ENCODE assay signal across 18 cellular contexts in the genomic region with DNA sequence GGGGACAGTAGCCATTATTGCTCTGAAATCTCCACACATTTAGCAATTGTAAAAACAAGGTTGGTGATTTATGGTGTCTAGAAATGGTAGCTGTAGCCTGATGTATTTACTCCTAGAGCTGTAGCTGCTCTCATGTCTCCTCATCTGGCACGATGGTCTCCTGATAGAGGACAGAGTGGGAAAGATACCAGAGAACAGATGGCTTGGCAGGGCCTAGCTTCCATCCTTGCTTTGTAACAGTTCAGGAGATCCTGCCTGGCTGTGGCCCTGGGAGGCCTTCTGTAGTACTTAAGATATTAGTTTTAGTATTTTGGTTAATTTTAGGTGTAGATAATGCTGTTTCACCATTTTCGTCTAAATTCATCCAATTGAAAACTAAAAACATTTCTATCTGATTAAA. TPM values are rescaled to one million over a fixed set of nuclear protein-coding genes. Genes with fewer than 3 reads are reported as not detected.
A peak's percentile ranks its signal among the peaks of the same experiment; 100 is the strongest.
DNase-seq lines count a peak whose midpoint lies in the region; ATAC-seq, FAIRE-seq and TF ChIP-seq lines count a peak whose summit lies in the region.
"Had no signal": no experiment of that assay in that cellular context is flagged by ENCODE, and none has a peak within 500 bp of the region (broad histone marks: within the 10 kb centered on the region; RNA-seq: fewer than 3 reads in every experiment).

No MANE protein-coding gene starts in this region.

- H3K27ac ChIP-seq in gastroesophageal sphincter (no peak overlapping the region), HepG2 (ENCODE audit: extremely low read length, insufficient read depth, low read length) (no peak overlapping the region)

- H3K79me2 ChIP-seq in HepG2 (ENCODE audit: insufficient read depth, low read length): peaks cover 39% of the 10 kb centered on the region

- no peak overlapping the region for H3K9ac ChIP-seq in HepG2 (ENCODE audit: insufficient read depth, low read depth, low read length)

- H3K27me3 ChIP-seq in gastroesophageal sphincter: no peaks in the 10 kb centered on the region
- no peaks in the 10 kb centered on the region for H3K27me3 ChIP-seq in HepG2 (ENCODE audit: control insufficient read depth in 1 of 2, insufficient read depth in 2 of 2, low read length in 2 of 2)

- H3K9me3 Mint-ChIP-seq in stimulated activated naive CD8-positive, alpha-beta T cell treated with anti-CD3 and anti-CD28 coated beads, Interleukin-15, amount 100 ng/mL, for 72 hours: no peaks in the 10 kb centered on the region
- H3K9me3 Mint-ChIP-seq: H9 had no signal

- H3K4me3 Mint-ChIP-seq in stimulated activated naive CD8-positive, alpha-beta T cell treated with anti-CD3 and anti-CD28 coated beads, Interleukin-15, amount 100 ng/mL, for 72 hours: no peak overlapping the region
- H3K4me3 Mint-ChIP-seq: H9 had no signal

- DNase-seq in stimulated activated naive CD8-positive, alpha-beta T cell treated with anti-CD3 and anti-CD28 coated beads, Interleukin-15, amount 100 ng/mL, for 72 hours: no peak
- no peak for DNase-seq in stimulated activated naive CD8-positive, alpha-beta T cell treated with anti-CD3 and anti-CD28 coated beads, Interleukin-15, Interleukin-2, amounts not matched to agents 100 U/mL and 50 U/mL, for 24 hours
- DNase-seq in NCI-H446 treated with DMSO at 0.1 percent for 48 hours (lab: John Stamatoyannopoulos, UW) (peak; percentile 69), cerebellum (ENCODE audit: low spot score) (peak; percentile 80), T1000 (lab: John Stamatoyannopoulos, UW) (no peak), HepG2 (ENCODE audit: low spot score) (no peak)
- DNase-seq: DMS79, H9, Karpas-422, MM.1S, NCI-H1105, NCI-H2029, NCI-H524 treated with DMSO at 0.1 percent for 48 hours, SIG-M5 had no signal

- WGBS in gastroesophageal sphincter (ENCODE audit: low coverage in 1 of 2), 2 donors: 81 to 91% methylated on average over 2 of the region's 2 CpGs
- 88% methylated on average over 2 of the region's 2 CpGs for WGBS in HepG2 (ENCODE audit: low lambda C conversion rate)

- CTCF ChIA-PET in HepG2 (lab: Yijun Ruan, JAX; ENCODE audit: low intra/inter-chr PET ratio, low total read pairs): no interaction called here

- no peak overlapping the region for H3K4me2 ChIP-seq in HepG2 (ENCODE audit: low read depth, low read length)

- TF ChIP-seq CTCF in gastroesophageal sphincter (IDR thresholded peaks at IDR 0.05) (no peak), HepG2 (CRISPR knock-in tag; IDR thresholded peaks at IDR 0.05) (no peak)

- H3K9me3 ChIP-seq in gastroesophageal sphincter (no peaks in the 10 kb centered on the region), HepG2 (ENCODE audit: low read length) (no peaks in the 10 kb centered on the region)

- peak overlapping the region; percentile 10 for H3K27ac Mint-ChIP-seq in stimulated activated naive CD8-positive, alpha-beta T cell treated with anti-CD3 and anti-CD28 coated beads, Interleukin-15, amount 100 ng/mL, for 72 hours

- TF ChIP-seq RAD21 in HepG2 (CRISPR knock-in tag; IDR thresholded peaks at IDR 0.05): no peak

- no peak overlapping the region for H2AFZ ChIP-seq in HepG2 (ENCODE audit: low read length)

- no peak for ATAC-seq in stimulated activated naive CD8-positive, alpha-beta T cell treated with anti-CD3 and anti-CD28 coated beads, Interleukin-15, amount 100 ng/mL, for 72 hours
- ATAC-seq in stimulated activated naive CD8-positive, alpha-beta T cell treated with anti-CD3 and anti-CD28 coated beads, Interleukin-15, Interleukin-2, amounts not matched to agents 100 U/mL and 50 U/mL, for 24 hours: no peak
- ATAC-seq in gastroesophageal sphincter: no peak
- ATAC-seq in HepG2: no peak

- in situ Hi-C loops in HepG2 (cut with HindIII; ENCODE audit: extremely low pct_ligation_motif_present, low pct_unique_long_range_greater_than_20kb): no loop called here

- intact Hi-C loops in HepG2 (cut with micrococcal nuclease; ENCODE audit: unreplicated experiment): loop anchor here (10.0 kb wide), 1 partner anchor 97 kb away; the partner anchor contains the start of gene DGKD

- H3K36me3 ChIP-seq in gastroesophageal sphincter (peaks cover 0 to 94% of the 10 kb centered on the region in 2 donors), HepG2 (replicated peaks in 1 of 2; ENCODE audit: control insufficient read depth in 1 of 2, insufficient read depth in 2 of 2, low read length in 2 of 2) (peaks cover 42 to 73% of the 10 kb centered on the region in 2 experiments)

- no peak for FAIRE-seq in HepG2 (lab: Jason Lieb, UNC)
- FAIRE-seq: G401.6, GM12891 had no signal

- peaks cover 70% of the 10 kb centered on the region for H3K4me1 Mint-ChIP-seq in stimulated activated naive CD8-positive, alpha-beta T cell treated with anti-CD3 and anti-CD28 coated beads, Interleukin-15, amount 100 ng/mL, for 72 hours

- TF ChIP-seq POLR2A in gastroesophageal sphincter (IDR thresholded peaks at IDR 0.05) (no peak), HepG2 (IDR thresholded peaks at IDR 0.05; ENCODE audit: insufficient read depth in 1 of 2, low read depth in 2 of 2, low read length in 2 of 2) (no peak)

- no TSS peak for BruUV-seq in HepG2 (replicated peaks; lab: Mats Ljungman, UMichigan)

- H3K4me1 ChIP-seq in gastroesophageal sphincter: peaks cover 0 to 28% (median 11%) of the 10 kb centered on the region in 3 donors
- H3K4me1 ChIP-seq in HepG2 (ENCODE audit: insufficient read depth, low read length): peaks cover 25% of the 10 kb centered on the region

- TF ChIP-seq EP300 in gastroesophageal sphincter (IDR thresholded peaks at IDR 0.05) (no peak), HepG2 (IDR thresholded peaks at IDR 0.05; ENCODE audit: low read depth in 2 of 2, low read length in 2 of 2) (no peak), HepG2 (CRISPR knock-in tag; IDR thresholded peaks at IDR 0.05; ENCODE audit: borderline replicate concordance) (no peak)

- H3K4me3 ChIP-seq in gastroesophageal sphincter: no peak overlapping the region
- H3K4me3 ChIP-seq in HepG2 (replicated peaks in 1 of 3; ENCODE audit: insufficient read depth in 1 of 3, low read depth in 2 of 3, low read length in 3 of 3): no peak overlapping the region

- POLR2A ChIA-PET in HepG2 (lab: Yijun Ruan, JAX): no interaction called here

- no peaks in the 10 kb centered on the region for H3K27me3 Mint-ChIP-seq in stimulated activated naive CD8-positive, alpha-beta T cell treated with anti-CD3 and anti-CD28 coated beads, Interleukin-15, amount 100 ng/mL, for 72 hours

- no peaks in the 10 kb centered on the region for H4K20me1 ChIP-seq in HepG2 (ENCODE audit: insufficient read depth, low read length)

TF ChIP-seq in HepG2, 621 proteins besides CTCF, POLR2A, EP300 and RAD21 (continues in another document):
- no peak for TF ChIP-seq MEIS2 (CRISPR knock-in tag; IDR thresholded peaks at IDR 0.05)
- TF ChIP-seq HCFC1 (IDR thresholded peaks at IDR 0.05; ENCODE audit: low read depth, low read length): no peak

RNA-seq across cellular contexts. Expression of gene ATG16L1, which starts 6.7 kb away (rescaled TPM):
- total RNA-seq in cerebellum (36.7 TPM), gastroesophageal sphincter (10 to 100 TPM; 24.0 to 46.1 (median 33.8) TPM), HepG2 (2016; rRNA removed; fragmentation: Illumina TruSeq; extraction: Trizol) (51.7 and 61.2 TPM in 2 replicates)
- 8.5 and 9.2 TPM in 2 replicates for total RNA-seq in HepG2 (2016; cell fraction: cytosol; rRNA removed; fragmentation: Illumina TruSeq; extraction: Trizol; ENCODE audit: low read depth)
- total RNA-seq in HepG2 (2016; cell fraction: insoluble cytoplasmic fraction; rRNA removed; fragmentation: Illumina TruSeq; extraction: Trizol): 51.7 and 55.0 TPM in 2 replicates
- total RNA-seq in HepG2 (2016; cell fraction: membrane; rRNA removed; fragmentation: Illumina TruSeq; extraction: Trizol): 17.6 and 18.8 TPM in 2 replicates
- total RNA-seq in HepG2 (2016; cell fraction: nucleus; rRNA removed; fragmentation: Illumina TruSeq; extraction: Trizol): 66.8 and 76.3 TPM in 2 replicates
- 26.0 and 32.4 TPM in 2 replicates for polyA plus RNA-seq in HepG2 (2011; rRNA removed)
- polyA plus RNA-seq in HepG2 (2011; cell fraction: cytosol; rRNA removed): 18.2 and 21.7 TPM in 2 replicates
- 77.7 and 79.9 TPM in 2 replicates for polyA plus RNA-seq in HepG2 (2011; cell fraction: nucleus; rRNA removed)
- polyA plus RNA-seq in HepG2 (2012): 18.0 and 21.3 TPM in 2 replicates
- 2.4 TPM in 2 replicates for polyA plus RNA-seq in HepG2 (2016; cell fraction: cytosol; fragmentation: Illumina TruSeq; extraction: Trizol; ENCODE audit: low read depth)
- polyA plus RNA-seq in HepG2 (2016; cell fraction: insoluble cytoplasmic fraction; fragmentation: Illumina TruSeq; extraction: Trizol; ENCODE audit: low read depth): 28.5 and 28.9 TPM in 2 replicates
- polyA plus RNA-seq in HepG2 (2016; cell fraction: membrane; fragmentation: Illumina TruSeq; extraction: Trizol; ENCODE audit: low read depth): 6.8 and 6.9 TPM in 2 replicates
- polyA plus RNA-seq in HepG2 (2016; cell fraction: nucleus; fragmentation: Illumina TruSeq; extraction: Trizol; ENCODE audit: insufficient read depth, low read depth): 55.6 and 67.9 TPM in 2 replicates
- polyA minus RNA-seq in HepG2 (2011; rRNA and poly(A)+ RNA removed; ENCODE audit: low replicate concordance): 21.6 and 31.5 TPM in 2 replicates
- 13.2 and 14.0 TPM in 2 replicates for polyA minus RNA-seq in HepG2 (2011; cell fraction: cytosol; rRNA and poly(A)+ RNA removed)
- 74.3 and 85.7 TPM in 2 replicates for polyA minus RNA-seq in HepG2 (2011; cell fraction: nucleus; rRNA and poly(A)+ RNA removed)

RNA-seq across cellular contexts. Expression of gene SAG, which starts 49.4 kb away (rescaled TPM):
- total RNA-seq in cerebellum: not detected
- total RNA-seq in gastroesophageal sphincter: 1 to 10 TPM in 1 of 4 donors, not detected in 3; 1.5 TPM
- total RNA-seq in HepG2 (2016; rRNA removed; fragmentation: Illumina TruSeq; extraction: Trizol): not detected in 2 replicates
- total RNA-seq in HepG2 (2016; cell fraction: cytosol; rRNA removed; fragmentation: Illumina TruSeq; extraction: Trizol; ENCODE audit: low read depth): not detected in 2 replicates
- not detected in 2 replicates for total RNA-seq in HepG2 (2016; cell fraction: insoluble cytoplasmic fraction; rRNA removed; fragmentation: Illumina TruSeq; extraction: Trizol)
- not detected in 2 replicates for total RNA-seq in HepG2 (2016; cell fraction: membrane; rRNA removed; fragmentation: Illumina TruSeq; extraction: Trizol)
- total RNA-seq in HepG2 (2016; cell fraction: nucleus; rRNA removed; fragmentation: Illumina TruSeq; extraction: Trizol): not detected in 2 replicates
- not detected in 2 replicates for polyA plus RNA-seq in HepG2 (2011; rRNA removed)
- polyA plus RNA-seq in HepG2 (2011; cell fraction: cytosol; rRNA removed): not detected in 2 replicates
- 0.31 TPM in 1 of 2 replicates, not detected in the other for polyA plus RNA-seq in HepG2 (2011; cell fraction: nucleus; rRNA removed)
- not detected in 2 replicates for polyA plus RNA-seq in HepG2 (2012)
- not detected in 2 replicates for polyA plus RNA-seq in HepG2 (2016; cell fraction: cytosol; fragmentation: Illumina TruSeq; extraction: Trizol; ENCODE audit: low read depth)
- polyA plus RNA-seq in HepG2 (2016; cell fraction: insoluble cytoplasmic fraction; fragmentation: Illumina TruSeq; extraction: Trizol; ENCODE audit: low read depth): not detected in 2 replicates
- not detected in 2 replicates for polyA plus RNA-seq in HepG2 (2016; cell fraction: membrane; fragmentation: Illumina TruSeq; extraction: Trizol; ENCODE audit: low read depth)
- not detected in 2 replicates for polyA plus RNA-seq in HepG2 (2016; cell fraction: nucleus; fragmentation: Illumina TruSeq; extraction: Trizol; ENCODE audit: insufficient read depth, low read depth)
- polyA minus RNA-seq in HepG2 (2011; rRNA and poly(A)+ RNA removed; ENCODE audit: low replicate concordance): not detected in 2 replicates
- polyA minus RNA-seq in HepG2 (2011; cell fraction: cytosol; rRNA and poly(A)+ RNA removed): not detected in 2 replicates
- polyA minus RNA-seq in HepG2 (2011; cell fraction: nucleus; rRNA and poly(A)+ RNA removed): not detected in 2 replicates
- total RNA-seq: H9 had no signal
- polyA plus RNA-seq: BJ had no signal

Comparison
In these comparisons a context has a peak if more than half of its experiments do, and no peak if none do; other contexts are left out.
1. DNase-seq: peak in NCI-H446 treated with DMSO at 0.1 percent for 48 hours (single experiment) and cerebellum (single experiment); none in stimulated activated naive CD8-positive, alpha-beta T cell treated with anti-CD3 and anti-CD28 coated beads, Interleukin-15, amount 100 ng/mL, for 72 hours (0 of 2), stimulated activated naive CD8-positive, alpha-beta T cell treated with anti-CD3 and anti-CD28 coated beads, Interleukin-15, Interleukin-2, amounts not matched to agents 100 U/mL and 50 U/mL, for 24 hours (single experiment), T1000 (single experiment) and HepG2 (single experiment).